ENCODE assay signal across 24 cellular contexts in the genomic region with DNA sequence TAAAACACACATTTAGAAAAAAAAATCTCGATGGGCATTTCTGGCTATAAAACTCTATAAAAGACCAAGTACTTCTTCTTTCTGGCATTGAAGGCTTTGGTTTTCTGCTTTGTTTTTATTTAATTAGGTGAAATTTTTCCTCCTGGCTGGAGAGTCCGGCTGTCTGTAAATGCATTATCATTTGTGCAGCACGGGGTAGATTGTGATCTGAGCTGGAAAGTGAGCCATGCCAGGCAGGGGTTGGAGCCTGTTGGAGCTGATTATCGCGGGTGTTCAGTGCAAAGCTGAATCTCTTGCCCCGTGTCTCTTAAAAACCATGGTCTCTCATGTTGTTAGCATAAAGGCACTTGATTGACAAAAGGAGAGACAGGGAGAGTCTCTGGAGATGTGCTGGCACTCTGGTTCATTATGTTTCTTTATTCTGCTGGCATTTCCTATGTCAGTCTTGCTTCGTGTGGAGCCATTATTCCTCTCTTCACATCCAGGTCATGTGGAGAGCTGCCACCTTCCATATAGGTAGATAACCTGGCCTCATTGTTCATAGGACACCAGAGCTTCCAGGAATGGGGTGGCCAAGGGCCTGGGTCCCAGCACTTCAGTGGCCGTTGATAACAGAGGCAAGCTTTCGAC.
DNase-seq lines count a peak whose midpoint lies in the region; ATAC-seq, FAIRE-seq and TF ChIP-seq lines count a peak whose summit lies in the region.
"Had no signal": no experiment of that assay in that cellular context is flagged by ENCODE, and none has a peak within 500 bp of the region (broad histone marks: within the 10 kb centered on the region; RNA-seq: fewer than 3 reads in every experiment).

No MANE protein-coding gene starts in this region.

- DNase-seq in BE2C: peak; percentile 67
- DNase-seq in NCI-H1105 treated with DMSO at 0.1 percent for 48 hours (lab: John Stamatoyannopoulos, UW): peak; percentile 82
- peak; percentile 93 for DNase-seq in SK-N-DZ (ENCODE audit: low spot score)
- DNase-seq in epithelial cell of prostate (ENCODE audit: low read depth, low spot score): no peak
- no peak for DNase-seq in NCI-H1930 (lab: John Stamatoyannopoulos, UW)
- no peak for DNase-seq in frontal cortex (ENCODE audit: low spot score in 2 of 2)
- DNase-seq in UCSD-AML1 (lab: John Stamatoyannopoulos, UW; ENCODE audit: unreplicated experiment): no peak
- DNase-seq: activated CD4-positive, alpha-beta T cell treated with anti-CD3 and anti-CD28 coated beads for 1 hour; activated CD8-positive, alpha-beta T cell treated with anti-CD3 and anti-CD28 coated beads, Interleukin-2, amount 10 ng/mL, durations not matched to agents 7 days and 5 days; activated naive CD4-positive, alpha-beta T cell; activated T-cell treated with anti-CD3 and anti-CD28 coated beads, Interleukin-2, amount 50 U/mL, for 24 hours; foreskin melanocyte; immature natural killer cell; left ventricle myocardium superior; mucosa of descending colon; T1000 had no signal

- TF ChIP-seq CTCF in BE2C (IDR thresholded peaks at IDR 0.05; ENCODE audit: low read depth, low read length): no peak

- H3K27ac ChIP-seq in epithelial cell of prostate: peak overlapping the region; percentile 29
- H3K27ac ChIP-seq: C4-2B, hepatocyte, neutrophil had no signal

- no peaks in the 10 kb centered on the region for H3K36me3 ChIP-seq in BE2C
- H3K36me3 ChIP-seq: adrenal gland, neutrophil had no signal

- no peaks in the 10 kb centered on the region; the same call in 1 of the 2 replicates for H3K4me1 ChIP-seq in BE2C

- H3K27me3 ChIP-seq in BE2C: no peaks in the 10 kb centered on the region
- H3K27me3 ChIP-seq: adrenal gland, hepatocyte, neutrophil had no signal

- H3K4me3 ChIP-seq in BE2C (ENCODE audit: low read depth, low read length): peak overlapping the region; percentile 32
- H3K4me3 ChIP-seq: adrenal gland, hepatocyte, mucosa of descending colon had no signal

- H3K9me3 ChIP-seq in BE2C: no peaks in the 10 kb centered on the region
- H3K9me3 ChIP-seq: adrenal gland, mucosa of descending colon, neutrophil had no signal

- no peak for FAIRE-seq in frontal cortex (lab: Jason Lieb, UNC)
- FAIRE-seq: G401.6, GM18507, H1 had no signal

- ATAC-seq in HG03460 (IDR thresholded peaks at IDR 0.05; ENCODE audit: unreplicated experiment): no peak
- ATAC-seq: activated CD8-positive, alpha-beta T cell treated with anti-CD3 and anti-CD28 coated beads, Interleukin-2, amount 10 ng/mL, durations not matched to agents 7 days and 5 days; left ventricle myocardium superior; mucosa of descending colon had no signal

Comparison
In these comparisons a context has a peak if more than half of its experiments do, and no peak if none do; other contexts are left out.
1. DNase-seq: peak in BE2C (single experiment), NCI-H1105 treated with DMSO at 0.1 percent for 48 hours (single experiment) and SK-N-DZ (single experiment); none in epithelial cell of prostate (single experiment), NCI-H1930 (0 of 2), frontal cortex (0 of 2) and UCSD-AML1 (single experiment).